ENCODE assay signal across 20 cellular contexts in the genomic region with DNA sequence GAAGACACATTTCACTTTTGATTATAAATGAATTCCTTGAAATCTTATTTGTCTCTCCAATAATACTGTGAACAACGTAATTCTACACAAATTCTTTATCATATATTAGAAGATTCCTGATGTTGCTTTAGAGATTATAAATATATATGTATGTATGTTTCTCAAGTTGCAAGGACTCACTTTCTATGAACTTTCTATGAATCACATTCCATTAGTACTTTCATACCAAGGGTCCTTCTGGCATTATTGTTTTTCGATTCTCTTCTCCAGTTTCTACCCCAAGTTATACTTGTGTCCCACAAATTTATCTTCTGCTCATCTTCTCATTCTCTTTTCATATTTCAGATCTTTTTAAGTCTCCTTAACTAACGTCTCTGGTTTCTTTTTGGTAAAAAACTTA.
A peak's percentile ranks its signal among the peaks of the same experiment; 100 is the strongest.
DNase-seq lines count a peak whose midpoint lies in the region; FAIRE-seq and TF ChIP-seq lines count a peak whose summit lies in the region.
"Had no signal": no experiment of that assay in that cellular context is flagged by ENCODE, and none has a peak within 500 bp of the region (broad histone marks: within the 10 kb centered on the region; RNA-seq: fewer than 3 reads in every experiment).

No MANE protein-coding gene starts in this region.

- H3K4me1 ChIP-seq in HAP-1 = no peaks in the 10 kb centered on the region
- H3K4me1 ChIP-seq: BLaER1 treated with 17β-estradiol and CSF1 and Interleukin-3, amounts not matched to agents 10 nM and 100 nM had no signal

- no peaks in the 10 kb centered on the region for H3K27me3 Mint-ChIP-seq in activated naive CD4-positive, alpha-beta T cell treated with anti-CD3 and anti-CD28 coated beads, Interleukin-2, amount 50 U/mL, for 24 hours
- H3K27me3 Mint-ChIP-seq: B cell; CD4-positive, alpha-beta T cell had no signal

- no peak for DNase-seq in activated naive CD4-positive, alpha-beta T cell treated with Interleukin-2 at 50 U/mL for 16 hours
- DNase-seq in HAP-1 (ENCODE audit: low spot score in 2 of 2) (no peak), GM13976 (ENCODE audit: low spot score) (no peak)
- DNase-seq: 8988T; AML-193; Caco-2; Calu3; CD4-positive, alpha-beta T cell; CD8-positive, alpha-beta T cell; DMS79 treated with DMSO at 0.1 percent for 48 hours; GDM1 had no signal

- no peaks in the 10 kb centered on the region for H3K27me3 ChIP-seq in HAP-1 (ENCODE audit: low read depth)
- H3K27me3 ChIP-seq: BLaER1 treated with 17β-estradiol and CSF1 and Interleukin-3, amounts not matched to agents 10 nM and 100 nM had no signal

- peaks cover 64% of the 10 kb centered on the region for H3K36me3 Mint-ChIP-seq in activated naive CD4-positive, alpha-beta T cell treated with anti-CD3 and anti-CD28 coated beads, Interleukin-2, amount 50 U/mL, for 24 hours

- peaks cover 13% of the 10 kb centered on the region for H3K9me3 Mint-ChIP-seq in activated naive CD4-positive, alpha-beta T cell treated with anti-CD3 and anti-CD28 coated beads, Interleukin-2, amount 50 U/mL, for 24 hours

- H3K9me3 ChIP-seq in HAP-1 = no peaks in the 10 kb centered on the region; the same call in none of the 2 replicates
- H3K9me3 ChIP-seq: Caco-2 had no signal

- H3K4me3 Mint-ChIP-seq in activated naive CD4-positive, alpha-beta T cell treated with anti-CD3 and anti-CD28 coated beads, Interleukin-2, amount 50 U/mL, for 24 hours = no peak overlapping the region
- H3K4me3 Mint-ChIP-seq: B cell; CD4-positive, alpha-beta T cell; CD8-positive, alpha-beta T cell had no signal

- H3K4me3 ChIP-seq in HAP-1 = no peak overlapping the region
- H3K4me3 ChIP-seq: A549; BLaER1 treated with 17β-estradiol and CSF1 and Interleukin-3, amounts not matched to agents 10 nM and 100 nM; GM12878 had no signal

- H3K27ac Mint-ChIP-seq in activated naive CD4-positive, alpha-beta T cell treated with anti-CD3 and anti-CD28 coated beads, Interleukin-2, amount 50 U/mL, for 24 hours = peak overlapping the region; percentile 31
- H3K27ac Mint-ChIP-seq: B cell; CD4-positive, alpha-beta T cell; CD8-positive, alpha-beta T cell had no signal

- in situ Hi-C loops in HAP-1 (cut with MboI; ENCODE audit: low sequenced_read_pairs) (no loop called here), GM13976 (cut with MboI; ENCODE audit: low sequenced_read_pairs, unreplicated experiment) (no loop called here)

- peaks cover 4% of the 10 kb centered on the region for H3K4me1 Mint-ChIP-seq in activated naive CD4-positive, alpha-beta T cell treated with anti-CD3 and anti-CD28 coated beads, Interleukin-2, amount 50 U/mL, for 24 hours
- H3K4me1 Mint-ChIP-seq: B cell had no signal

- peaks cover 17% of the 10 kb centered on the region for H3K36me3 ChIP-seq in HAP-1 (replicated peaks)

- peak; percentile 60 for FAIRE-seq in G401.6 (lab: Jason Lieb, UNC)
- FAIRE-seq: A549, D721Med, GM12878, GM12892, GM19239 had no signal

- no peak for TF ChIP-seq CTCF in GM13976 (IDR thresholded peaks at IDR 0.05; ENCODE audit: borderline replicate concordance, control extremely low read depth, extremely low read depth, insufficient read depth, missing control alignments)
